8 cellular contexts compared by ENCODE assay signal in the genomic region with DNA sequence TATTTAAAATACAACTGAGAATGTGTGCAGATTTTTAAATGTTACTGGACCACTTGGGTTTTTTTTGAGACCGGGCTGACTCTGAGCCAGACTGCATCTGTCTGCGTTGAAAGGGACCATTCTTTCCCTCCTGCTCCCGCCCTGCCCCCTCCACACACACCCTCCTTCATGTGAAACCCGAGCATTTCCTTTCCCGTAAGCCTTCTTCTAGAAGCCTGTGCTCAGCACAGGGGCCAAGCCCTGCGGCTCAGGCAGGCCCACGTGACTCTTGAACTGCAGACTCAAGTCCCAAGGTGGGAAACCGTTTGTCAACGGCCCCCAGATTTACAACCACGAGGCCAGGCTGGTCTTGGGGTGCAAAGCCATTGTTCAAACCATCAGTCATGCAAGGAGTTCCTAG.
A peak's percentile ranks its signal among the peaks of the same experiment; 100 is the strongest.
DNase-seq lines count a peak whose midpoint lies in the region; ATAC-seq and TF ChIP-seq lines count a peak whose summit lies in the region.

No MANE protein-coding gene starts in this region.

- H3K4me3 ChIP-seq in fibroblast of villous mesenchyme (ENCODE audit: low read depth, low read length) (no peak overlapping the region), prostate gland (no peak overlapping the region)

- intact Hi-C loops in activated CD4-positive, alpha-beta T cell treated with anti-CD3 and anti-CD28 coated beads, Interleukin-2, amount 10 ng/mL, durations not matched to agents 24 days and 14 days (cut with micrococcal nuclease) = no loop called here
- intact Hi-C loops in prostate gland (cut with DNase I) = no loop called here

- peaks cover 8% of the 10 kb centered on the region for H3K27me3 Mint-ChIP-seq in activated CD4-positive, alpha-beta T cell treated with anti-CD3 and anti-CD28 coated beads, Interleukin-2, amount 10 ng/mL, durations not matched to agents 24 days and 14 days

- no peak for TF ChIP-seq POLR2A in prostate gland (IDR thresholded peaks at IDR 0.05)

- peak overlapping the region in 1 of 2 donors; percentile 36 for H3K27ac ChIP-seq in prostate gland

- TF ChIP-seq CTCF in fibroblast of villous mesenchyme (IDR thresholded peaks at IDR 0.05; ENCODE audit: insufficient read depth, low read depth, low read length) (no peak), prostate gland (IDR thresholded peaks at IDR 0.05) (no peak)

- peak overlapping the region; percentile 41 for H3K27ac Mint-ChIP-seq in activated CD4-positive, alpha-beta T cell treated with anti-CD3 and anti-CD28 coated beads, Interleukin-2, amount 10 ng/mL, durations not matched to agents 24 days and 14 days

- H3K4me1 ChIP-seq in prostate gland (replicated peaks) = no peaks in the 10 kb centered on the region

- H3K4me3 Mint-ChIP-seq in activated CD4-positive, alpha-beta T cell treated with anti-CD3 and anti-CD28 coated beads, Interleukin-2, amount 10 ng/mL, durations not matched to agents 24 days and 14 days = peak overlapping the region; percentile 26

- 3% methylated on average over 10 of the region's 10 CpGs for WGBS in prostate gland

- H3K9me3 Mint-ChIP-seq in activated CD4-positive, alpha-beta T cell treated with anti-CD3 and anti-CD28 coated beads, Interleukin-2, amount 10 ng/mL, durations not matched to agents 24 days and 14 days = no peaks in the 10 kb centered on the region

- ATAC-seq in HG03521 (IDR thresholded peaks at IDR 0.05; ENCODE audit: unreplicated experiment) (no peak), GM21381 (IDR thresholded peaks at IDR 0.05; ENCODE audit: unreplicated experiment) (no peak)

- H3K36me3 ChIP-seq in prostate gland = no peaks in the 10 kb centered on the region

- peaks cover 56% of the 10 kb centered on the region for H3K4me1 Mint-ChIP-seq in activated CD4-positive, alpha-beta T cell treated with anti-CD3 and anti-CD28 coated beads, Interleukin-2, amount 10 ng/mL, durations not matched to agents 24 days and 14 days

- peaks cover 2% of the 10 kb centered on the region for H3K36me3 Mint-ChIP-seq in activated CD4-positive, alpha-beta T cell treated with anti-CD3 and anti-CD28 coated beads, Interleukin-2, amount 10 ng/mL, durations not matched to agents 24 days and 14 days (ENCODE audit: low read depth)

- peak; percentile 29 for DNase-seq in activated CD4-positive, alpha-beta T cell treated with anti-CD3 and anti-CD28 coated beads for 1 hour
- DNase-seq in activated CD4-positive, alpha-beta T cell treated with anti-CD3 and anti-CD28 coated beads, Interleukin-2, amount 50 U/mL, for 1 hour = no peak
- peak; percentile 83 for DNase-seq in activated CD4-positive, alpha-beta T cell treated with anti-CD3 and anti-CD28 coated beads, Interleukin-2, amount 10 ng/mL, durations not matched to agents 24 days and 14 days
- peak; percentile 37 for DNase-seq in fibroblast of villous mesenchyme (ENCODE audit: low read depth)
- DNase-seq in prostate gland (ENCODE audit: low spot score) = peak; percentile 77
- DNase-seq in glomerular visceral epithelial cell (ENCODE audit: extremely low spot score) = no peak

- H3K27me3 ChIP-seq in prostate gland (replicated peaks; ENCODE audit: insufficient read depth) = no peaks in the 10 kb centered on the region

- no peaks in the 10 kb centered on the region for H3K9me3 ChIP-seq in prostate gland

Comparison
In these comparisons a context has a peak if more than half of its experiments do, and no peak if none do; other contexts are left out.
1. DNase-seq: peak in activated CD4-positive, alpha-beta T cell treated with anti-CD3 and anti-CD28 coated beads for 1 hour (single experiment), activated CD4-positive, alpha-beta T cell treated with anti-CD3 and anti-CD28 coated beads, Interleukin-2, amount 10 ng/mL, durations not matched to agents 24 days and 14 days (single experiment), fibroblast of villous mesenchyme (single experiment) and prostate gland (single experiment); none in activated CD4-positive, alpha-beta T cell treated with anti-CD3 and anti-CD28 coated beads, Interleukin-2, amount 50 U/mL, for 1 hour (single experiment) and glomerular visceral epithelial cell (single experiment).